Comparison of ENCODE assay signal across 1 cellular context in genomic region chr4:56990109-56990508, GRCh38.
TF ChIP-seq lines count a peak whose summit lies in the region.

No MANE protein-coding gene starts in this region.

TF ChIP-seq in K562, 482 proteins besides CTCF, POLR2A, EP300 and RAD21 (continues in another document):
- no peak for TF ChIP-seq RFX7 (CRISPR knock-in tag; IDR thresholded peaks at IDR 0.05)
- peak; percentile 24; the same call in 1 of the 2 replicates for TF ChIP-seq MGA (IDR thresholded peaks at IDR 0.05)
- no peak for TF ChIP-seq CBX5 (IDR thresholded peaks at IDR 0.05; ENCODE audit: borderline replicate concordance, low read depth)
- TF ChIP-seq ZNF280B (CRISPR knock-in tag; IDR thresholded peaks at IDR 0.05): no peak
- TF ChIP-seq HNRNPH1 (optimal IDR thresholded peaks at IDR 0.05; ENCODE audit: low read depth, low read length): no peak
- no peak for TF ChIP-seq ZNF699 (CRISPR knock-in tag; IDR thresholded peaks at IDR 0.05; ENCODE audit: insufficient replicate concordance)
- TF ChIP-seq POU5F1 (IDR thresholded peaks at IDR 0.05; ENCODE audit: borderline replicate concordance, low read depth, low read length, partially characterized antibody): no peak
- TF ChIP-seq CEBPB (tag; IDR thresholded peaks at IDR 0.05): peak; percentile 64
- TF ChIP-seq TAL1 (IDR thresholded peaks at IDR 0.05): no peak
- TF ChIP-seq ZNF408 (CRISPR knock-in tag; IDR thresholded peaks at IDR 0.05; ENCODE audit: low read depth): no peak
- no peak for TF ChIP-seq TBP (optimal IDR thresholded peaks at IDR 0.05; ENCODE audit: low read depth, low read length)
- TF ChIP-seq ZNF695 (CRISPR knock-in tag; IDR thresholded peaks at IDR 0.05): no peak
- no peak for TF ChIP-seq ZNF436 (CRISPR knock-in tag; IDR thresholded peaks at IDR 0.05)
- no peak for TF ChIP-seq HOXB6 (CRISPR knock-in tag; IDR thresholded peaks at IDR 0.05; ENCODE audit: borderline replicate concordance)
- TF ChIP-seq CHD7 (IDR thresholded peaks at IDR 0.05; ENCODE audit: low read depth, low read length): no peak
- no peak for TF ChIP-seq MEF2D (tag; conservative IDR thresholded peaks at IDR 0.05; ENCODE audit: low read depth)
- no peak for TF ChIP-seq STAT5B (CRISPR knock-in tag; IDR thresholded peaks at IDR 0.05)
- TF ChIP-seq KLF6 (CRISPR knock-in tag; IDR thresholded peaks at IDR 0.05; ENCODE audit: borderline replicate concordance): 0 out of 2 replicates have a peak, but pooled peaks have one; percentile 23
- TF ChIP-seq EHMT2 (IDR thresholded peaks at IDR 0.05): no peak
- no peak for TF ChIP-seq FOXK1 (CRISPR knock-in tag; IDR thresholded peaks at IDR 0.05; ENCODE audit: borderline replicate concordance)
